In genomic region chr3:71753716-71754609, GRCh38 we compare ENCODE assay signal across 9 cellular contexts. TPM values are rescaled to one million over a fixed set of nuclear protein-coding genes. Genes with fewer than 3 reads are reported as not detected.
DNase-seq lines count a peak whose midpoint lies in the region; TF ChIP-seq lines count a peak whose summit lies in the region.
"Had no signal": no experiment of that assay in that cellular context is flagged by ENCODE, and none has a peak within 500 bp of the region (broad histone marks: within the 10 kb centered on the region; RNA-seq: fewer than 3 reads in every experiment).

GPR27 (plus strand) TSS chr3:71753855; CDS start chr3:71754050, 195 bp downstream.

- no peaks in the 10 kb centered on the region for H4K20me1 ChIP-seq in neural progenitor cell (ENCODE audit: low read depth)

- H3K4me3 Mint-ChIP-seq in neural progenitor cell = peak within 1 kb of the TSS; percentile 88

- no peak within 1 kb of the TSS for H3K9ac ChIP-seq in neural progenitor cell

- no peak within 1 kb of the TSS for H3K27ac ChIP-seq in neural progenitor cell

- H3K9me3 ChIP-seq in neural progenitor cell (ENCODE audit: low read depth) = no peaks in the 10 kb centered on the region
- H3K9me3 ChIP-seq: adrenal gland had no signal

- H3F3A ChIP-seq in neural progenitor cell (ENCODE audit: low read depth) = peaks cover 7% of the 10 kb centered on the region

- H3K4me1 ChIP-seq in neural progenitor cell = peaks cover 17% of the 10 kb centered on the region

- peaks cover 18% of the 10 kb centered on the region for H3K4me1 Mint-ChIP-seq in neural progenitor cell

- peak; percentile 12 for DNase-seq in activated gamma-delta T cell (lab: John Stamatoyannopoulos, UW)
- DNase-seq in activated gamma-delta T cell treated with Interleukin-2 at 50 U/mL for 16 hours = no peak
- peak; percentile 46 for DNase-seq in activated T-cell treated with anti-CD3 and anti-CD28 coated beads, Interleukin-2, amount 50 U/mL, for 1 hour
- peak; percentile 6 for DNase-seq in fibroblast of peridontal ligament (ENCODE audit: extremely low read depth)
- peak; percentile 78 for DNase-seq in neural progenitor cell (ENCODE audit: low spot score)
- no peak for DNase-seq in SKM-1 treated with dmso at 0.1 percent for 144 hours (lab: John Stamatoyannopoulos, UW; ENCODE audit: unreplicated experiment)
- no peak for DNase-seq in NOMO-1 (lab: John Stamatoyannopoulos, UW; ENCODE audit: unreplicated experiment in 2 of 2)
- no peak for DNase-seq in NCI-H2081 (lab: John Stamatoyannopoulos, UW)

- peaks cover 54% of the 10 kb centered on the region for H3K27me3 ChIP-seq in neural progenitor cell

- peak within 1 kb of the TSS; percentile 96 for H2AFZ ChIP-seq in neural progenitor cell (replicated peaks)

- peak within 1 kb of the TSS; percentile 78 for H3K4me3 ChIP-seq in neural progenitor cell

- no peaks in the 10 kb centered on the region for H3K36me3 Mint-ChIP-seq in neural progenitor cell

- H3K4me2 ChIP-seq in neural progenitor cell = peak within 1 kb of the TSS; percentile 98

- no peaks in the 10 kb centered on the region for H3K36me3 ChIP-seq in neural progenitor cell
- H3K36me3 ChIP-seq: adrenal gland had no signal

- TF ChIP-seq CTCF in neural progenitor cell (IDR thresholded peaks at IDR 0.05) = no peak

- peak within 1 kb of the TSS; percentile 1 for H3K27ac Mint-ChIP-seq in neural progenitor cell

- peaks cover 6% of the 10 kb centered on the region for H3K79me2 ChIP-seq in neural progenitor cell (ENCODE audit: low read depth)

- H3K27me3 Mint-ChIP-seq in neural progenitor cell (ENCODE audit: insufficient read depth, low read depth) = peaks cover 29% of the 10 kb centered on the region

- H3K9me3 Mint-ChIP-seq in neural progenitor cell = peaks cover 4% of the 10 kb centered on the region

RNA-seq across cellular contexts. Expression of gene GPR27, which starts in this region (rescaled TPM):
- 18.3 and 19.4 TPM in 2 replicates for total RNA-seq in neural progenitor cell (ENCODE audit: low replicate concordance)

Comparison
In these comparisons a context has a peak if more than half of its experiments do, and no peak if none do; other contexts are left out.
1. DNase-seq: peak in activated gamma-delta T cell (single experiment), activated T-cell treated with anti-CD3 and anti-CD28 coated beads, Interleukin-2, amount 50 U/mL, for 1 hour (single experiment), fibroblast of peridontal ligament (single experiment) and neural progenitor cell (single experiment); none in activated gamma-delta T cell treated with Interleukin-2 at 50 U/mL for 16 hours (single experiment), SKM-1 treated with dmso at 0.1 percent for 144 hours (single experiment), NOMO-1 (0 of 2) and NCI-H2081 (0 of 2).